Comparison of ENCODE assay signal across 17 cellular contexts in genomic region chr1:56513095-56513494, GRCh38.
"Had no signal": no experiment of that assay in that cellular context is flagged by ENCODE, and none has a peak within 500 bp of the region (broad histone marks: within the 10 kb centered on the region; RNA-seq: fewer than 3 reads in every experiment).

No MANE protein-coding gene starts in this region.

- H3K36me3 Mint-ChIP-seq: activated naive CD8-positive, alpha-beta T cell treated with anti-CD3 and anti-CD28 coated beads, Interleukin-2, amount 10 ng/mL, durations not matched to agents 7 days and 5 days; immature natural killer cell had no signal

- ATAC-seq: left cardiac atrium had no signal

- H3K27ac ChIP-seq: colonic mucosa, ovary, SJCRH30, tibial artery had no signal

- H3K4me3 Mint-ChIP-seq: activated CD4-positive, alpha-beta memory T cell treated with anti-CD3 and anti-CD28 coated beads, Interleukin-2, amount 10 ng/mL, durations not matched to agents 7 days and 5 days; activated naive CD8-positive, alpha-beta T cell treated with anti-CD3 and anti-CD28 coated beads, Interleukin-2, amount 10 ng/mL, durations not matched to agents 7 days and 5 days; immature natural killer cell; neural crest cell; T-helper 2 cell treated with Interferon-gamma antibody and Interleukin-4, amounts not matched to agents 5 μg/mL and 100 μg/mL, for 36 hours had no signal

- H3K9me3 Mint-ChIP-seq: activated CD4-positive, alpha-beta memory T cell treated with anti-CD3 and anti-CD28 coated beads, Interleukin-2, amount 10 ng/mL, durations not matched to agents 7 days and 5 days; activated naive CD8-positive, alpha-beta T cell treated with anti-CD3 and anti-CD28 coated beads, Interleukin-2, amount 10 ng/mL, durations not matched to agents 7 days and 5 days; neural crest cell; T-helper 2 cell treated with Interferon-gamma antibody and Interleukin-4, amounts not matched to agents 5 μg/mL and 100 μg/mL, for 36 hours had no signal

- DNase-seq: activated CD4-positive, alpha-beta memory T cell treated with anti-CD3 and anti-CD28 coated beads, Interleukin-2, amount 10 ng/mL, durations not matched to agents 7 days and 5 days; activated CD8-positive, alpha-beta memory T cell treated with anti-CD3 and anti-CD28 coated beads, Interleukin-2, amount 50 U/mL, for 48 hours; activated naive CD8-positive, alpha-beta T cell treated with anti-CD3 and anti-CD28 coated beads, Interleukin-2, amount 10 ng/mL, durations not matched to agents 7 days and 5 days; caudate nucleus; colonic mucosa; effector CD8-positive, alpha-beta T cell; immature natural killer cell; left cardiac atrium; ovary; retina; SJCRH30; small intestine; SW 1271; tibial artery had no signal

- H3K36me3 ChIP-seq: colonic mucosa, ovary, SJCRH30 had no signal

- H3K4me1 Mint-ChIP-seq: activated CD4-positive, alpha-beta memory T cell treated with anti-CD3 and anti-CD28 coated beads, Interleukin-2, amount 10 ng/mL, durations not matched to agents 7 days and 5 days; activated naive CD8-positive, alpha-beta T cell treated with anti-CD3 and anti-CD28 coated beads, Interleukin-2, amount 10 ng/mL, durations not matched to agents 7 days and 5 days; immature natural killer cell had no signal

- H3K4me3 ChIP-seq: colonic mucosa, ovary, SJCRH30, tibial artery had no signal

- H3K4me1 ChIP-seq: SJCRH30 had no signal

- FAIRE-seq: astrocyte, small intestine had no signal

- H3K27me3 ChIP-seq: colonic mucosa, ovary, SJCRH30, tibial artery had no signal

- H3K27me3 Mint-ChIP-seq: activated CD4-positive, alpha-beta memory T cell treated with anti-CD3 and anti-CD28 coated beads, Interleukin-2, amount 10 ng/mL, durations not matched to agents 7 days and 5 days had no signal

- H3K27ac Mint-ChIP-seq: activated CD4-positive, alpha-beta memory T cell treated with anti-CD3 and anti-CD28 coated beads, Interleukin-2, amount 10 ng/mL, durations not matched to agents 7 days and 5 days; activated naive CD8-positive, alpha-beta T cell treated with anti-CD3 and anti-CD28 coated beads, Interleukin-2, amount 10 ng/mL, durations not matched to agents 7 days and 5 days; immature natural killer cell; T-helper 2 cell treated with Interferon-gamma antibody and Interleukin-4, amounts not matched to agents 5 μg/mL and 100 μg/mL, for 36 hours had no signal

- H3K9me3 ChIP-seq: colonic mucosa, ovary, SJCRH30, tibial artery had no signal
